ENCODE assay signal across 8 cellular contexts in genomic region chr16:73047536-73048291, GRCh38. TPM values are rescaled to one million over a fixed set of nuclear protein-coding genes. Genes with fewer than 3 reads are reported as not detected.
DNase-seq lines count a peak whose midpoint lies in the region; ATAC-seq and TF ChIP-seq lines count a peak whose summit lies in the region.

Gene ZFHX3 (minus strand): TSS chr16:73048128. CDS start chr16:72960145, 87,983 bp downstream.

- peak within 1 kb of the TSS; percentile 77 for H3K4me2 ChIP-seq in parathyroid adenoma (ENCODE audit: low read length)

- peak within 1 kb of the TSS; percentile 94 for H3K9ac ChIP-seq in parathyroid adenoma

- H2AFZ ChIP-seq in parathyroid adenoma = peak within 1 kb of the TSS; percentile 80

- no peak within 1 kb of the TSS for H3K27ac Mint-ChIP-seq in activated naive CD8-positive, alpha-beta T cell

- DNase-seq in AG04450 (ENCODE audit: low read depth, low spot score) (no peak), GM13976 (ENCODE audit: low spot score) (peak; percentile 77), NCI-H2171 treated with DMSO at 0.1 percent for 48 hours (lab: John Stamatoyannopoulos, UW) (peak; percentile 65), heart left ventricle (peak; percentile 72 to 85 (median 82)), pons (ENCODE audit: low spot score) (no peak)

- WGBS in heart left ventricle, 4 donors = 0 to 1% (median 1%) methylated on average over 21 to 64 of the region's 64 CpGs

- H3K9me3 ChIP-seq in AG04450 (ENCODE audit: control insufficient read depth, insufficient read depth, low read length) = no peaks in the 10 kb centered on the region
- H3K9me3 ChIP-seq in heart left ventricle = no peaks in the 10 kb centered on the region
- H3K9me3 ChIP-seq in parathyroid adenoma (ENCODE audit: control insufficient read depth, low read length) = no peaks in the 10 kb centered on the region

- H3K9me3 Mint-ChIP-seq in activated naive CD8-positive, alpha-beta T cell (ENCODE audit: low read depth) = no peaks in the 10 kb centered on the region

- H3K4me3 Mint-ChIP-seq in activated naive CD8-positive, alpha-beta T cell = peak within 1 kb of the TSS; percentile 73

- H3K27me3 ChIP-seq in AG04450 (ENCODE audit: control insufficient read depth, insufficient read depth, low read length) = no peaks in the 10 kb centered on the region
- no peaks in the 10 kb centered on the region for H3K27me3 ChIP-seq in heart left ventricle
- H3K27me3 ChIP-seq in parathyroid adenoma (ENCODE audit: control insufficient read depth, insufficient read depth, low read length) = no peaks in the 10 kb centered on the region

- H3K36me3 ChIP-seq in heart left ventricle (no peaks in the 10 kb centered on the region), parathyroid adenoma (ENCODE audit: control insufficient read depth, insufficient read depth, low read length) (no peaks in the 10 kb centered on the region)

- intact Hi-C loops in heart left ventricle (cut with DNase I) = loop anchor here in 7 of 10 donors (2.0 to 10.0 kb wide), 8 partner anchors 19 to 215 kb away; no protein-coding TSS in a partner anchor

- H3K27me3 Mint-ChIP-seq in activated naive CD8-positive, alpha-beta T cell = peaks cover 19% of the 10 kb centered on the region

- H3K79me2 ChIP-seq in parathyroid adenoma = peaks cover 16% of the 10 kb centered on the region

- POLR2A ChIA-PET in AG04450 (lab: Yijun Ruan, JAX) = interaction anchor here (0.7 to 1.9 kb wide), 3 partner anchors 11 to 209 kb away, joined by 3 to 7 read pairs (median 4); no protein-coding TSS in a partner anchor

- ATAC-seq in HG02763 (IDR thresholded peaks at IDR 0.05; ENCODE audit: unreplicated experiment) (peak; percentile 69), heart left ventricle (peak; percentile 33 to 79 (median 73))

- H3K4me3 ChIP-seq in AG04450 (ENCODE audit: low read depth, low read length) = peak within 1 kb of the TSS; percentile 68
- peak within 1 kb of the TSS; percentile 64 to 98 (median 82) for H3K4me3 ChIP-seq in heart left ventricle
- H3K4me3 ChIP-seq in parathyroid adenoma (ENCODE audit: low read depth, low read length) = peak within 1 kb of the TSS; percentile 58

- TF ChIP-seq POLR2A in heart left ventricle (IDR thresholded peaks at IDR 0.05) = peak in 1 of 2 donors; percentile 26

- H3K4me1 Mint-ChIP-seq in activated naive CD8-positive, alpha-beta T cell (ENCODE audit: low read depth) = peaks cover 3% of the 10 kb centered on the region

- in situ Hi-C loops in GM13976 (cut with MboI; ENCODE audit: low sequenced_read_pairs, unreplicated experiment) = loop anchor here (25.0 kb wide), 1 partner anchor 385 kb away; no protein-coding TSS in a partner anchor

- H3K4me1 ChIP-seq in heart left ventricle (peaks cover 6 to 89% (median 58%) of the 10 kb centered on the region in 12 donors), parathyroid adenoma (peaks cover 74% of the 10 kb centered on the region)

- H3K27ac ChIP-seq in AG04450 (ENCODE audit: low read depth, low read length) (peak within 1 kb of the TSS; percentile 75), heart left ventricle (peak within 1 kb of the TSS; percentile 87 to 97 (median 91)), parathyroid adenoma (peak within 1 kb of the TSS; percentile 96)

- TF ChIP-seq CTCF in AG04450 (IDR thresholded peaks at IDR 0.05; ENCODE audit: low read depth, low read length) = no peak
- no peak for TF ChIP-seq CTCF in GM13976 (IDR thresholded peaks at IDR 0.05; ENCODE audit: borderline replicate concordance, control extremely low read depth, extremely low read depth, insufficient read depth, missing control alignments)
- TF ChIP-seq CTCF in heart left ventricle (IDR thresholded peaks at IDR 0.05) = peak in 6 of 12 donors; percentile 9 to 48 (median 34)
- no peak for TF ChIP-seq CTCF in parathyroid adenoma (IDR thresholded peaks at IDR 0.05)

- no peaks in the 10 kb centered on the region for H3K36me3 Mint-ChIP-seq in activated naive CD8-positive, alpha-beta T cell

- CTCF ChIA-PET in AG04450 (lab: Charles Lee) = interaction anchor here (0.7 to 5.7 kb wide), 5 partner anchors 9 to 215 kb away, joined by 3 to 35 read pairs (median 3); no protein-coding TSS in a partner anchor

RNA-seq across cellular contexts. Expression of gene ZFHX3, which starts in this region (rescaled TPM):
- 3.3 and 4.2 TPM in 2 replicates for polyA plus RNA-seq in AG04450 (2011; rRNA removed)
- 11.1 and 12.1 TPM in 2 replicates for polyA minus RNA-seq in AG04450 (2011; rRNA and poly(A)+ RNA removed)
- 10 to 100 TPM in 6 of 9 donors, 1 to 10 TPM in 3; 7.8 to 21.6 (median 14.5) TPM for total RNA-seq in heart left ventricle
- 1 to 10 TPM; 3.8 to 4.0 TPM for polyA plus RNA-seq in heart left ventricle

Comparison
In these comparisons a context has a peak if more than half of its experiments do, and no peak if none do; other contexts are left out.
1. DNase-seq: peak in GM13976 (single experiment), NCI-H2171 treated with DMSO at 0.1 percent for 48 hours (single experiment) and heart left ventricle (5 of 5); none in AG04450 (single experiment) and pons (single experiment).
2. Peak in every context shown above with its lines, with median percentiles within 50 percentile points of each other: H3K27ac ChIP-seq and H3K4me3 ChIP-seq.